17 cellular contexts compared by ENCODE assay signal in the genomic region with DNA sequence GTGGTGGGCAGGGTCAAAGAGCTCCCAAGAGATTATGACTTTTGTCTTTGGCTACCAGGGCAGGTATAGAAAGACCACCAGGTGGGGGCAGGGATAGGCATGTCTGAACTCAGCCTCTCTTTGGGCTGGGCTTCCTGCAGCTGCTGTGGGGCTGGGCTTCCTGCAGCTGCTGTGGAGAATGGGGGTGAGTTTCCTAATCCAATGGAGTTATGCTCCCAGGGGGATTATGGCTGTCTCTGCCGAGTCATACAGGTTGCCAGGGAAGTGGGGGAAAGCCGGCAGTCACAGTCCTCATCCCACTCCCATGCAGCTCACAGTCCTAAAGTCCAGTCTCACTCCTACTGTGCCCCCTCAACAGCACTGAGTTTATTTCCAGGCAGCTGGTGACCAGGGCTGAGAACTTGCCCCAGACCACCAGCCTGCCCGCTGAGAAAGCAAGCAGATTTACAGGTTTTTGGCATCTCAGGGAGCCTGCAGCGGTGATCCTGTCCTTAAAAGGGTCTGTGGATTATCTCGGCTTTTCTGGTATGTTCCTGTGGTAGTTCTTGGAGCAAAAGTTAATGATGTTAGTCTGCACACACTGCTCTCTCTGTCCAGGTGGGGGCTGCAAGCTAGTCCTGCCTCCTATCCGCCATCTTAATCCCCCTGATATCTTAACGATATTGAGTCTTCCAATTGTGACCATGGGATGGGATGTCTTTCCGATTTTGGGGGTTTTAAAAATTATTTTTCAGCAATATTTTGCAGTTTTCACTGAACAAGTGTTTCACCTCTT.
"Had no signal": no experiment of that assay in that cellular context is flagged by ENCODE, and none has a peak within 500 bp of the region (broad histone marks: within the 10 kb centered on the region; RNA-seq: fewer than 3 reads in every experiment).

No MANE protein-coding gene starts in this region.

- H3K9me3 ChIP-seq: lower lobe of right lung, prostate gland, tibial nerve, vagina had no signal

- DNase-seq: activated CD4-positive, CD25-positive, alpha-beta regulatory T cell treated with anti-CD3 and anti-CD28 coated beads, Interleukin-2, amount 50 U/mL, for 72 hours; activated naive CD4-positive, alpha-beta T cell treated with anti-CD3 and anti-CD28 coated beads for 36 hours; activated naive CD8-positive, alpha-beta T cell treated with anti-CD3 and anti-CD28 coated beads, Interleukin-2, amount 50 U/mL, for 24 hours; aorta; effector CD8-positive, alpha-beta T cell; foreskin keratinocyte; left cardiac atrium; lower lobe of right lung; right cardiac atrium; small intestine; stimulated activated CD4-positive, alpha-beta T cell treated with anti-CD3 and anti-CD28 coated beads, Interleukin-4, amount 100 ng/mL, for 24 hours; stimulated activated naive CD4-positive, alpha-beta T cell treated with Interleukin-2 at 50 U/mL for 16 hours; substantia nigra had no signal

- H3K27ac ChIP-seq: foreskin keratinocyte, lower lobe of right lung, prostate gland, tibial nerve, vagina had no signal

- ATAC-seq: activated naive CD8-positive, alpha-beta T cell treated with anti-CD3 and anti-CD28 coated beads, Interleukin-2, amount 50 U/mL, for 24 hours; activated T-helper 17 cell treated with anti-CD3 and anti-CD28 coated beads, Interleukin-2, amount 50 U/mL, for 72 hours; foreskin keratinocyte; left cardiac atrium; lower lobe of right lung; right cardiac atrium had no signal

- H3K4me3 ChIP-seq: lower lobe of right lung, prostate gland, tibial nerve, vagina had no signal

- H3K36me3 ChIP-seq: lower lobe of right lung, prostate gland, tibial nerve, vagina had no signal

- H3K27me3 ChIP-seq: foreskin keratinocyte, tibial nerve, vagina had no signal

- H3K4me1 ChIP-seq: foreskin keratinocyte, lower lobe of right lung, prostate gland, tibial nerve, vagina had no signal
